ENCODE assay signal across 7 cellular contexts in genomic region chr18:26255695-26256459, GRCh38. TPM values are rescaled to one million over a fixed set of nuclear protein-coding genes. Genes with fewer than 3 reads are reported as not detected.
DNase-seq lines count a peak whose midpoint lies in the region; ATAC-seq, FAIRE-seq and TF ChIP-seq lines count a peak whose summit lies in the region.
"Not testable (repeated sequence)": the region's sequence is repeated elsewhere in the genome, so short reads cannot be mapped to it uniquely, and the experiment has no call there.

No MANE protein-coding gene starts in this region.

- TF ChIP-seq POLR2A in GM12892 (IDR thresholded peaks at IDR 0.05; ENCODE audit: low read depth, low read length); NB4 (IDR thresholded peaks at IDR 0.05; ENCODE audit: extremely low read depth, insufficient read length): not testable (repeated sequence)
- peak; percentile 32 for TF ChIP-seq POLR2A in erythroblast (IDR thresholded peaks at IDR 0.05; ENCODE audit: low read length)

- ATAC-seq in GM21723 (IDR thresholded peaks at IDR 0.05; ENCODE audit: unreplicated experiment) (peak; percentile 44), HG03354 (IDR thresholded peaks at IDR 0.05; ENCODE audit: poor library complexity, severe bottlenecking, unreplicated experiment) (peak; percentile 42), naive B cell (ENCODE audit: low read depth in 2 of 2) (peak; percentile 84 to 87)

- not testable (repeated sequence) for H3K27me3 Mint-ChIP-seq in naive B cell

- H3K4me1 Mint-ChIP-seq in naive B cell: peaks cover 31 to 50% (median 42%) of the 10 kb centered on the region in 3 donors

- H3K9me3 Mint-ChIP-seq in naive B cell: not testable (repeated sequence)

- peak overlapping the region in 5 of 6 donors; percentile 39 to 82 (median 51) for H3K27ac Mint-ChIP-seq in naive B cell

- not testable (repeated sequence) for H2AFZ ChIP-seq in SU-DHL-6 (ENCODE audit: low read depth, low read length, severe bottlenecking)

- not testable (repeated sequence) for H3K36me3 Mint-ChIP-seq in naive B cell

- not testable (repeated sequence) for H3K4me3 ChIP-seq in NB4 (ENCODE audit: low read depth, low read length)
- peak overlapping the region; percentile 48 for H3K4me3 ChIP-seq in SU-DHL-6 (ENCODE audit: insufficient read depth, low read length, poor library complexity, severe bottlenecking)

- H3F3A ChIP-seq in SU-DHL-6 (ENCODE audit: insufficient read depth): peaks cover 82% of the 10 kb centered on the region

- peak; percentile 36 for FAIRE-seq in GM12892 (lab: Jason Lieb, UNC)

- H3K36me3 ChIP-seq in SU-DHL-6 (ENCODE audit: low read length): not testable (repeated sequence)

- TF ChIP-seq CTCF in NB4 (IDR thresholded peaks at IDR 0.05; ENCODE audit: low read depth, low read length); SU-DHL-6 (IDR thresholded peaks at IDR 0.05; ENCODE audit: insufficient read depth, low read length, poor library complexity, severe bottlenecking): not testable (repeated sequence)

- H3K9ac ChIP-seq in SU-DHL-6 (ENCODE audit: low read length): peak overlapping the region; percentile 58

- H3K4me3 Mint-ChIP-seq in naive B cell: peak overlapping the region in 6 of 8 donors; percentile 33 to 74 (median 68)

- H3K9me2 ChIP-seq in SU-DHL-6 (replicated peaks; ENCODE audit: insufficient read depth, low read length): not testable (repeated sequence)

- not testable (repeated sequence) for DNase-seq in GM12892 (ENCODE audit: insufficient read length)
- DNase-seq in NB4 (ENCODE audit: low read depth): peak; percentile 55
- peak; percentile 86 to 96 for DNase-seq in erythroblast (lab: John Stamatoyannopoulos, UW)
- DNase-seq in naive B cell: peak; percentile 19

- not testable (repeated sequence) for H3K27me3 ChIP-seq in SU-DHL-6 (ENCODE audit: low read length)

- not testable (repeated sequence) for H3K9me3 ChIP-seq in SU-DHL-6 (ENCODE audit: insufficient read depth, low read length)

- peak overlapping the region; percentile 80 for H3K4me2 ChIP-seq in SU-DHL-6 (ENCODE audit: low read depth, low read length, poor library complexity, severe bottlenecking)

- peaks cover 89% of the 10 kb centered on the region for H3K79me2 ChIP-seq in SU-DHL-6 (ENCODE audit: insufficient read depth, low read length)

- peak overlapping the region; percentile 86 for H3K27ac ChIP-seq in SU-DHL-6 (ENCODE audit: low read depth, low read length)

- not testable (repeated sequence) for H4K20me1 ChIP-seq in SU-DHL-6 (ENCODE audit: low read depth, low read length)

RNA-seq across cellular contexts. Expression of gene TAF4B, which starts 29.6 kb away (rescaled TPM):
- polyA plus RNA-seq in GM12892 (2012; ENCODE audit: missing spikeins): 8.0 TPM
- 10 to 100 TPM in 4 of 6 donors, 1 to 10 TPM in 2; 4.9 to 13.5 (median 11.4) TPM for polyA plus RNA-seq in naive B cell (ENCODE audit: low read depth in 6 of 6)
